ENCODE assay signal across 20 cellular contexts in genomic region chr10:79552143-79552542, GRCh38. TPM values are rescaled to one million over a fixed set of nuclear protein-coding genes. Genes with fewer than 3 reads are reported as not detected.
"Had no signal": no experiment of that assay in that cellular context is flagged by ENCODE, and none has a peak within 500 bp of the region (broad histone marks: within the 10 kb centered on the region; RNA-seq: fewer than 3 reads in every experiment).

No MANE protein-coding gene starts in this region.

- H3K4me3 ChIP-seq: body of pancreas, lung, vagina had no signal

- DNase-seq: activated CD4-positive, alpha-beta memory T cell treated with anti-CD3 and anti-CD28 coated beads, Interleukin-2, amount 10 ng/mL, durations not matched to agents 7 days and 5 days; activated CD4-positive, alpha-beta T cell treated with anti-CD3 and anti-CD28 coated beads for 48 hours; activated CD4-positive, CD25-positive, alpha-beta regulatory T cell; activated CD8-positive, alpha-beta memory T cell treated with anti-CD3 and anti-CD28 coated beads, Interleukin-2, amount 10 ng/mL, durations not matched to agents 7 days and 5 days; body of pancreas; caudate nucleus; foreskin fibroblast; hypothalamus; islet precursor cell; left colon; nephron progenitor cell; stimulated activated CD4-positive, alpha-beta T cell treated with anti-CD3 and anti-CD28 coated beads, Interleukin-2, amount 100 ng/mL, for 48 hours; T-helper 2 cell; trophoblast cell had no signal

- H3K27me3 ChIP-seq: body of pancreas, vagina had no signal

- H3K36me3 ChIP-seq: vagina had no signal

- H3K4me1 ChIP-seq: body of pancreas, vagina had no signal

- H3K27ac ChIP-seq: body of pancreas, vagina had no signal

- ATAC-seq: activated CD8-positive, alpha-beta memory T cell treated with anti-CD3 and anti-CD28 coated beads, Interleukin-2, amount 10 ng/mL, durations not matched to agents 7 days and 5 days; body of pancreas; left colon had no signal

- H3K9me3 ChIP-seq: body of pancreas, vagina had no signal

RNA-seq across cellular contexts. Expression of gene SFTPA2, which starts 8.1 kb away (rescaled TPM):
- total RNA-seq: activated CD4-positive, alpha-beta memory T cell treated with anti-CD3 and anti-CD28 coated beads, Interleukin-2, amount 10 ng/mL, durations not matched to agents 7 days and 5 days; activated CD8-positive, alpha-beta memory T cell treated with anti-CD3 and anti-CD28 coated beads, Interleukin-2, amount 10 ng/mL, durations not matched to agents 7 days and 5 days; dermis microvascular lymphatic vessel endothelial cell; progenitor cell of endocrine pancreas had no signal

RNA-seq across cellular contexts. Expression of gene EIF5AL1, which starts 39.8 kb away (rescaled TPM):
- total RNA-seq: body of pancreas, vagina had no signal

RNA-seq across cellular contexts. Expression of gene SFTPA1, which starts 58.6 kb away (rescaled TPM):
- total RNA-seq: activated CD4-positive, alpha-beta memory T cell treated with anti-CD3 and anti-CD28 coated beads, Interleukin-2, amount 10 ng/mL, durations not matched to agents 7 days and 5 days; activated CD8-positive, alpha-beta memory T cell treated with anti-CD3 and anti-CD28 coated beads, Interleukin-2, amount 10 ng/mL, durations not matched to agents 7 days and 5 days; dermis microvascular lymphatic vessel endothelial cell; left colon; omental fat pad; progenitor cell of endocrine pancreas; skeletal muscle tissue had no signal
